ENCODE assay signal across 17 cellular contexts in genomic region chr2:127254386-127254981, GRCh38. TPM values are rescaled to one million over a fixed set of nuclear protein-coding genes. Genes with fewer than 3 reads are reported as not detected.
DNase-seq lines count a peak whose midpoint lies in the region; ATAC-seq and TF ChIP-seq lines count a peak whose summit lies in the region.
"Had no signal": no experiment of that assay in that cellular context is flagged by ENCODE, and none has a peak within 500 bp of the region (broad histone marks: within the 10 kb centered on the region; RNA-seq: fewer than 3 reads in every experiment).

No MANE protein-coding gene starts in this region.

- peaks cover 13% of the 10 kb centered on the region for H3K4me1 ChIP-seq in PC-3 (ENCODE audit: insufficient read depth, low read length)
- H3K4me1 ChIP-seq: gastroesophageal sphincter, psoas muscle had no signal

- no TSS peak for BruUV-seq in PC-3 (replicated peaks; lab: Mats Ljungman, UMichigan)

- H3K9me2 ChIP-seq in PC-3 (replicated peaks; ENCODE audit: low read length), result no peaks in the 10 kb centered on the region

- intact Hi-C loops in PC-3 (cut with micrococcal nuclease), result no loop called here

- no peak overlapping the region for H2AFZ ChIP-seq in PC-3 (ENCODE audit: low read length)

- POLR2A ChIA-PET in PC-3 (lab: Charles Lee; ENCODE audit: unreplicated experiment), result interaction anchor here (0.7 kb wide), 1 partner anchor 36 kb away, joined by 13 read pairs; no protein-coding TSS in a partner anchor

- no peak for ATAC-seq in PC-3
- ATAC-seq in omental fat pad (ENCODE audit: low FRiP score), result no peak
- no peak for ATAC-seq in GM19463 (IDR thresholded peaks at IDR 0.05; ENCODE audit: unreplicated experiment)
- no peak for ATAC-seq in GM21526 (IDR thresholded peaks at IDR 0.05; ENCODE audit: low FRiP score, unreplicated experiment)
- ATAC-seq: effector memory CD8-positive, alpha-beta T cell; gastroesophageal sphincter; psoas muscle had no signal

- H4K20me1 ChIP-seq in PC-3 (ENCODE audit: low read length), result no peaks in the 10 kb centered on the region

- no peak overlapping the region for H3K4me3 ChIP-seq in PC-3 (ENCODE audit: low read length)
- H3K4me3 ChIP-seq in fibroblast of mammary gland (ENCODE audit: control insufficient read depth, low read depth, low read length), result no peak overlapping the region
- H3K4me3 ChIP-seq in retinal pigment epithelial cell (ENCODE audit: low read length), result no peak overlapping the region
- H3K4me3 ChIP-seq: cardiac muscle cell, gastroesophageal sphincter, psoas muscle had no signal

- TF ChIP-seq CTCF in PC-3 (conservative IDR thresholded peaks at IDR 0.05; ENCODE audit: low read depth, low read length) (no peak), fibroblast of mammary gland (conservative IDR thresholded peaks at IDR 0.05; ENCODE audit: control insufficient read depth, insufficient read depth, low read depth, low read length) (no peak), retinal pigment epithelial cell (conservative IDR thresholded peaks at IDR 0.05; ENCODE audit: low read depth, low read length) (no peak), omental fat pad (IDR thresholded peaks at IDR 0.05) (no peak)

- no peaks in the 10 kb centered on the region for H3K27me3 ChIP-seq in PC-3 (ENCODE audit: low read length)
- H3K27me3 ChIP-seq: cardiac muscle cell, gastroesophageal sphincter had no signal

- H3K79me2 ChIP-seq in PC-3 (ENCODE audit: low read length), result no peaks in the 10 kb centered on the region

- H3K9ac ChIP-seq in PC-3 (ENCODE audit: low read length), result no peak overlapping the region

- CTCF ChIA-PET in PC-3 (lab: Charles Lee), result no interaction called here

- H3K27ac ChIP-seq in PC-3 (ENCODE audit: low read length), result no peak overlapping the region
- H3K27ac ChIP-seq: cardiac muscle cell, gastroesophageal sphincter, psoas muscle had no signal

- no peak overlapping the region for H3K4me2 ChIP-seq in PC-3 (ENCODE audit: low read length)

- H3F3A ChIP-seq in PC-3 (ENCODE audit: low read length, unreplicated experiment), result no peaks in the 10 kb centered on the region

- DNase-seq in GM04504 (ENCODE audit: low read depth) (peak; percentile 4), PC-3 (peak; percentile 55), fibroblast of mammary gland (ENCODE audit: low read depth) (peak; percentile 40), retinal pigment epithelial cell (ENCODE audit: low read depth) (peak; percentile 6), omental fat pad (ENCODE audit: low spot score) (no peak)
- DNase-seq: activated naive CD4-positive, alpha-beta T cell; effector memory CD8-positive, alpha-beta T cell; Karpas-422; NCI-H1930; NCI-H526 treated with DMSO at 0.1 percent for 48 hours; psoas muscle; RPMI8226 had no signal

- H3K36me3 ChIP-seq in PC-3 (ENCODE audit: low read depth, low read length), result peaks cover 17% of the 10 kb centered on the region; the same call in 1 of the 2 replicates

- no peaks in the 10 kb centered on the region for H3K9me3 ChIP-seq in PC-3 (ENCODE audit: low read length)
- H3K9me3 ChIP-seq: gastroesophageal sphincter, psoas muscle had no signal

RNA-seq across cellular contexts. Expression of gene CYP27C1, which starts 34.4 kb away (rescaled TPM):
- 0.36 and 1.2 TPM in 2 replicates for total RNA-seq in PC-3 (2014; rRNA removed)
- total RNA-seq in omental fat pad, result under 1 TPM in 3 of 4 donors, not detected in 1; 0.24 to 0.44 (median 0.37) TPM
- total RNA-seq: T-helper 1 cell treated with Interleukin-12 subunit alpha and Interleukin-12 subunit beta and Interleukin-4 antibody, amounts not matched to agents 30 ng/mL and 1 ng/mL, for 36 hours had no signal

RNA-seq across cellular contexts. Expression of gene ERCC3, which starts 39.5 kb away (rescaled TPM):
- total RNA-seq in PC-3 (2014; rRNA removed) (39.0 and 44.3 TPM in 2 replicates), omental fat pad (10 to 100 TPM; 27.7 to 58.8 (median 37.5) TPM)
